In the genomic region with DNA sequence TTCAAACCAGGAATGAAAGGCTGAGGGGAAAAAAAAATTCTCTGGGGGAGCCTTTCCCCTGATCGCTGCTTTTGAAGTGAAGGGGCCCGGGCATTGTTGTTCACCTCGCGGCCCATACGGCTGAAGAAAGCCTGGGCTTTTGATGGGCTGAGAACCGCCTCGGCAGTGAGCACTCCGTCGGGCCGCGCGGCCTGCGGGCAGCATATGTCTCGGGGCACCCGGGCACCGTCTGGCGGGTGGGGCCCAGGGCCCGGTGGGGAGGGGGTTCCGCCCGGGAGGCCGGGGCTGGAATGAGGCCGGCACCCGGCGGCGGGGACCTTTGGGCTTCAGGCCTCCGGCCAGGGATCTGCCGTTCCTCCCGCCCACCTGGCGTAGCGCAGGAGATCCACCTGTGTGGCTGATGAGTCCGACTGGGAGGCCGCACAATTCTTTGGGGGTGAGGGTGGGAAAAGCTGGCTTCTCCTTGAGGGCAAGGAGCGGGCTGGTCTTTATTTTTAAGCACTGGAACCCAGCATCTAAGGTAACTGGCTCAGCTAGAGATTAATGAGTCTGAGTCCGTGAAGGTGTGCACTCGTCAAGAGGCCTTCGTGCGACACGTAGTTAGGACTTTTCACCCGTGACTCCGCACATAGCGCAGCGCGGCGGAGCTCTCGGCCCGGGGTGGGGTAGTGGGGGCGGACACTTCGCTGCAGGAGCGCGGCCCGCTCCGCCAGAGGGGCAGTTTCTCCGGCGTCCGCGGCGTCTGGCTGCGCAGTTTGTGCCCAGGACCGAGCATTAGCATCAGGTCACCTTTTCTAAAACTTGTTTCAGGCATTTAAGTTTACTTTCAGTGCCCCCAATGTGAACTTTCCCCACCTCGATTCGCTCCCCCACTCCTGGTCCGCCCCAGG, we compare ENCODE assay signal across 15 cellular contexts. TPM values are rescaled to one million over a fixed set of nuclear protein-coding genes. Genes with fewer than 3 reads are reported as not detected.
A peak's percentile ranks its signal among the peaks of the same experiment; 100 is the strongest.
DNase-seq lines count a peak whose midpoint lies in the region; ATAC-seq and TF ChIP-seq lines count a peak whose summit lies in the region.
"Had no signal": no experiment of that assay in that cellular context is flagged by ENCODE, and none has a peak within 500 bp of the region (broad histone marks: within the 10 kb centered on the region; RNA-seq: fewer than 3 reads in every experiment).

No MANE protein-coding gene starts in this region.

- peak overlapping the region; percentile 47 for H3K4me3 Mint-ChIP-seq in WTC11
- H3K4me3 Mint-ChIP-seq in type B pancreatic cell, result peak overlapping the region; percentile 77
- H3K4me3 Mint-ChIP-seq: activated B cell treated with CpG ODN at 0.5 μM for 24 hours; central memory CD8-positive, alpha-beta T cell had no signal

- 28% methylated on average over 62 of the region's 62 CpGs for WGBS in liver

- peak in 1 of 2 donors; percentile 18 for TF ChIP-seq RAD21 in liver (IDR thresholded peaks at IDR 0.05)

- H3K36me3 ChIP-seq in liver (ENCODE audit: control insufficient read depth in 4 of 4, insufficient read depth in 3 of 4, low read depth in 1 of 4, low read length in 3 of 4), result no peaks in the 10 kb centered on the region
- H3K36me3 ChIP-seq: gastrocnemius medialis had no signal

- DNase-seq in NCI-H510A treated with DMSO at 0.1 percent for 48 hours (lab: John Stamatoyannopoulos, UW) (peak; percentile 37), NCI-H510A (lab: John Stamatoyannopoulos, UW) (no peak), WTC11 (ENCODE audit: low spot score) (peak; percentile 46), type B pancreatic cell (ENCODE audit: extremely low spot score, unreplicated experiment) (no peak), dedifferentiated amniotic fluid mesenchymal stem cell (ENCODE audit: extremely low spot score) (no peak), LoVo (ENCODE audit: low spot score) (no peak), coronary artery (ENCODE audit: low spot score) (no peak)
- DNase-seq: activated B cell treated with CpG ODN at 0.5 μM for 24 hours; gastrocnemius medialis; GF-D8; MV-4-11; naive thymus-derived CD4-positive, alpha-beta T cell; stimulated activated CD4-positive, alpha-beta T cell treated with anti-CD3 and anti-CD28 coated beads, Interleukin-1b, Interleukin-23, amount 100 ng/mL, for 48 hours had no signal

- no peaks in the 10 kb centered on the region for H3K9me3 ChIP-seq in liver (ENCODE audit: control insufficient read depth in 4 of 4, low read length in 3 of 4)
- H3K9me3 ChIP-seq: gastrocnemius medialis had no signal

- H3K4me1 Mint-ChIP-seq in WTC11 (peaks cover 38% of the 10 kb centered on the region), type B pancreatic cell (ENCODE audit: unreplicated experiment) (peaks cover 11% of the 10 kb centered on the region)
- H3K4me1 Mint-ChIP-seq: activated B cell treated with CpG ODN at 0.5 μM for 24 hours; central memory CD8-positive, alpha-beta T cell; naive thymus-derived CD4-positive, alpha-beta T cell had no signal

- no peaks in the 10 kb centered on the region for H3K27me3 ChIP-seq in liver (ENCODE audit: control insufficient read depth in 4 of 4, insufficient read depth in 4 of 4, low read length in 3 of 4)

- CTCF ChIA-PET in WTC11 (lab: Charles Lee), result interaction anchor here (1.0 to 2.3 kb wide), 6 partner anchors 9 to 928 kb away, joined by 3 to 12 read pairs (median 4); a partner anchor contains a TSS

- no peaks in the 10 kb centered on the region for H3K9me3 Mint-ChIP-seq in WTC11
- no peaks in the 10 kb centered on the region for H3K9me3 Mint-ChIP-seq in type B pancreatic cell
- H3K9me3 Mint-ChIP-seq: activated B cell treated with CpG ODN at 0.5 μM for 24 hours had no signal

- no peak overlapping the region for H3K9ac ChIP-seq in liver (ENCODE audit: low read depth in 1 of 2, low read length in 2 of 2)

- H3K4me1 ChIP-seq in liver (ENCODE audit: control insufficient read depth in 4 of 4, insufficient read depth in 4 of 4, low read length in 3 of 4), result peaks cover 0 to 6% (median 2%) of the 10 kb centered on the region in 4 donors

- peak overlapping the region in 2 of 3 donors; percentile 72 to 77 for H3K4me3 ChIP-seq in liver (ENCODE audit: low read depth in 1 of 3, low read length in 3 of 3)
- no peak overlapping the region for H3K4me3 ChIP-seq in coronary artery

- POLR2A ChIA-PET in WTC11 (lab: Charles Lee), result interaction anchor here (0.7 kb wide), 1 partner anchor 334 kb away, joined by 6 read pairs; no protein-coding TSS in a partner anchor

- H3K36me3 Mint-ChIP-seq in WTC11 (no peaks in the 10 kb centered on the region), type B pancreatic cell (peaks cover 11% of the 10 kb centered on the region)

- H3K27ac Mint-ChIP-seq in WTC11, result no peak overlapping the region
- peak overlapping the region; percentile 85 for H3K27ac Mint-ChIP-seq in type B pancreatic cell
- H3K27ac Mint-ChIP-seq: activated B cell treated with CpG ODN at 0.5 μM for 24 hours; naive thymus-derived CD4-positive, alpha-beta T cell had no signal

- peak; percentile 17 for ATAC-seq in WTC11
- ATAC-seq: gastrocnemius medialis; naive thymus-derived CD4-positive, alpha-beta T cell had no signal

- no peak for TF ChIP-seq CTCF in WTC11 (IDR thresholded peaks at IDR 0.05)
- TF ChIP-seq CTCF in liver (IDR thresholded peaks at IDR 0.05; ENCODE audit: low read depth, low read length, missing input control), result no peak
- TF ChIP-seq CTCF in type B pancreatic cell (conservative IDR thresholded peaks at IDR 0.05), result no peak
- no peak for TF ChIP-seq CTCF in coronary artery (IDR thresholded peaks at IDR 0.05)

- H3K27ac ChIP-seq in liver (ENCODE audit: low read depth in 1 of 2, low read length in 2 of 2) (peak overlapping the region; percentile 79 to 87), coronary artery (no peak overlapping the region)
- H3K27ac ChIP-seq: gastrocnemius medialis had no signal

- H3K27me3 Mint-ChIP-seq in WTC11 (ENCODE audit: low read depth), result peaks cover 100% of the 10 kb centered on the region
- peaks cover 91% of the 10 kb centered on the region for H3K27me3 Mint-ChIP-seq in type B pancreatic cell

TF ChIP-seq in WTC11, 78 proteins besides CTCF, POLR2A, EP300 and RAD21 (continues in another document):
- TF ChIP-seq, protein P1, sequence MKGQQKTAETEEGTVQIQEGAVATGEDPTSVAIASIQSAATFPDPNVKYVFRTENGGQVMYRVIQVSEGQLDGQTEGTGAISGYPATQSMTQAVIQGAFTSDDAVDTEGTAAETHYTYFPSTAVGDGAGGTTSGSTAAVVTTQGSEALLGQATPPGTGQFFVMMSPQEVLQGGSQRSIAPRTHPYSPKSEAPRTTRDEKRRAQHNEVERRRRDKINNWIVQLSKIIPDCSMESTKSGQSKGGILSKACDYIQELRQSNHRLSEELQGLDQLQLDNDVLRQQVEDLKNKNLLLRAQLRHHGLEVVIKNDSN (CRISPR knock-in tag; IDR thresholded peaks at IDR 0.05), result no peak

TF ChIP-seq in liver, 16 proteins besides CTCF, POLR2A, EP300 and RAD21 (continues in another document):
- TF ChIP-seq JUND (IDR thresholded peaks at IDR 0.05), result no peak
- no peak for TF ChIP-seq HNF4G (IDR thresholded peaks at IDR 0.05)
- TF ChIP-seq NR2F2 (IDR thresholded peaks at IDR 0.05), result no peak
- TF ChIP-seq RXRA (IDR thresholded peaks at IDR 0.05), result no peak
- no peak for TF ChIP-seq YY1 (IDR thresholded peaks at IDR 0.05)
- TF ChIP-seq, protein P2, sequence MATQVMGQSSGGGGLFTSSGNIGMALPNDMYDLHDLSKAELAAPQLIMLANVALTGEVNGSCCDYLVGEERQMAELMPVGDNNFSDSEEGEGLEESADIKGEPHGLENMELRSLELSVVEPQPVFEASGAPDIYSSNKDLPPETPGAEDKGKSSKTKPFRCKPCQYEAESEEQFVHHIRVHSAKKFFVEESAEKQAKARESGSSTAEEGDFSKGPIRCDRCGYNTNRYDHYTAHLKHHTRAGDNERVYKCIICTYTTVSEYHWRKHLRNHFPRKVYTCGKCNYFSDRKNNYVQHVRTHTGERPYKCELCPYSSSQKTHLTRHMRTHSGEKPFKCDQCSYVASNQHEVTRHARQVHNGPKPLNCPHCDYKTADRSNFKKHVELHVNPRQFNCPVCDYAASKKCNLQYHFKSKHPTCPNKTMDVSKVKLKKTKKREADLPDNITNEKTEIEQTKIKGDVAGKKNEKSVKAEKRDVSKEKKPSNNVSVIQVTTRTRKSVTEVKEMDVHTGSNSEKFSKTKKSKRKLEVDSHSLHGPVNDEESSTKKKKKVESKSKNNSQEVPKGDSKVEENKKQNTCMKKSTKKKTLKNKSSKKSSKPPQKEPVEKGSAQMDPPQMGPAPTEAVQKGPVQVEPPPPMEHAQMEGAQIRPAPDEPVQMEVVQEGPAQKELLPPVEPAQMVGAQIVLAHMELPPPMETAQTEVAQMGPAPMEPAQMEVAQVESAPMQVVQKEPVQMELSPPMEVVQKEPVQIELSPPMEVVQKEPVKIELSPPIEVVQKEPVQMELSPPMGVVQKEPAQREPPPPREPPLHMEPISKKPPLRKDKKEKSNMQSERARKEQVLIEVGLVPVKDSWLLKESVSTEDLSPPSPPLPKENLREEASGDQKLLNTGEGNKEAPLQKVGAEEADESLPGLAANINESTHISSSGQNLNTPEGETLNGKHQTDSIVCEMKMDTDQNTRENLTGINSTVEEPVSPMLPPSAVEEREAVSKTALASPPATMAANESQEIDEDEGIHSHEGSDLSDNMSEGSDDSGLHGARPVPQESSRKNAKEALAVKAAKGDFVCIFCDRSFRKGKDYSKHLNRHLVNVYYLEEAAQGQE (IDR thresholded peaks at IDR 0.05), result no peak
- no peak for TF ChIP-seq TAF1 (conservative IDR thresholded peaks at IDR 0.05)
- TF ChIP-seq, protein P3, sequence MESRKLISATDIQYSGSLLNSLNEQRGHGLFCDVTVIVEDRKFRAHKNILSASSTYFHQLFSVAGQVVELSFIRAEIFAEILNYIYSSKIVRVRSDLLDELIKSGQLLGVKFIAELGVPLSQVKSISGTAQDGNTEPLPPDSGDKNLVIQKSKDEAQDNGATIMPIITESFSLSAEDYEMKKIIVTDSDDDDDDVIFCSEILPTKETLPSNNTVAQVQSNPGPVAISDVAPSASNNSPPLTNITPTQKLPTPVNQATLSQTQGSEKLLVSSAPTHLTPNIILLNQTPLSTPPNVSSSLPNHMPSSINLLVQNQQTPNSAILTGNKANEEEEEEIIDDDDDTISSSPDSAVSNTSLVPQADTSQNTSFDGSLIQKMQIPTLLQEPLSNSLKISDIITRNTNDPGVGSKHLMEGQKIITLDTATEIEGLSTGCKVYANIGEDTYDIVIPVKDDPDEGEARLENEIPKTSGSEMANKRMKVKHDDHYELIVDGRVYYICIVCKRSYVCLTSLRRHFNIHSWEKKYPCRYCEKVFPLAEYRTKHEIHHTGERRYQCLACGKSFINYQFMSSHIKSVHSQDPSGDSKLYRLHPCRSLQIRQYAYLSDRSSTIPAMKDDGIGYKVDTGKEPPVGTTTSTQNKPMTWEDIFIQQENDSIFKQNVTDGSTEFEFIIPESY (IDR thresholded peaks at IDR 0.05), result no peak

RNA-seq across cellular contexts. Expression of a gene that starts 10.6 kb away (rescaled TPM):
- total RNA-seq in WTC11 (2021) (0.21 to 0.34 TPM (median 0.28 TPM) in 3 replicates), liver (10 to 100 TPM in 1 of 2 donors, 1 to 10 TPM in 1; 8.0 to 37.5 TPM), type B pancreatic cell (ENCODE audit: low replicate concordance) (51.0 and 58.9 TPM in 2 replicates)
- polyA plus RNA-seq in liver, result 10 to 100 TPM; 13.0 to 19.2 TPM
- total RNA-seq: activated B cell treated with CpG ODN at 0.5 μM for 24 hours; naive thymus-derived CD4-positive, alpha-beta T cell had no signal
- polyA plus RNA-seq: naive thymus-derived CD4-positive, alpha-beta T cell had no signal

RNA-seq across cellular contexts. Expression of a gene that starts 11.0 kb away (rescaled TPM):
- total RNA-seq in WTC11 (2021) (0.09 to 0.11 TPM in 2 of 3 replicates, not detected in the other), liver (10 to 100 TPM in 1 of 2 donors, 1 to 10 TPM in 1; 2.0 to 21.7 TPM), type B pancreatic cell (ENCODE audit: low replicate concordance) (3.0 and 4.6 TPM in 2 replicates)
- polyA plus RNA-seq in liver, result 1 to 10 TPM in 1 of 2 donors, under 1 TPM in 1; 0.74 to 5.2 TPM
- total RNA-seq: activated B cell treated with CpG ODN at 0.5 μM for 24 hours; gastrocnemius medialis; naive thymus-derived CD4-positive, alpha-beta T cell had no signal
- polyA plus RNA-seq: naive thymus-derived CD4-positive, alpha-beta T cell had no signal

Comparison
In these comparisons a context has a peak if more than half of its experiments do, and no peak if none do; other contexts are left out.
1. DNase-seq: peak in NCI-H510A treated with DMSO at 0.1 percent for 48 hours (single experiment) and WTC11 (single experiment); none in NCI-H510A (single experiment), type B pancreatic cell (single experiment), dedifferentiated amniotic fluid mesenchymal stem cell (single experiment), LoVo (single experiment) and coronary artery (single experiment).
2. H3K27ac ChIP-seq: peak in liver (2 of 2); none in coronary artery (0 of 2).